13 cellular contexts compared by ENCODE assay signal in the genomic region with DNA sequence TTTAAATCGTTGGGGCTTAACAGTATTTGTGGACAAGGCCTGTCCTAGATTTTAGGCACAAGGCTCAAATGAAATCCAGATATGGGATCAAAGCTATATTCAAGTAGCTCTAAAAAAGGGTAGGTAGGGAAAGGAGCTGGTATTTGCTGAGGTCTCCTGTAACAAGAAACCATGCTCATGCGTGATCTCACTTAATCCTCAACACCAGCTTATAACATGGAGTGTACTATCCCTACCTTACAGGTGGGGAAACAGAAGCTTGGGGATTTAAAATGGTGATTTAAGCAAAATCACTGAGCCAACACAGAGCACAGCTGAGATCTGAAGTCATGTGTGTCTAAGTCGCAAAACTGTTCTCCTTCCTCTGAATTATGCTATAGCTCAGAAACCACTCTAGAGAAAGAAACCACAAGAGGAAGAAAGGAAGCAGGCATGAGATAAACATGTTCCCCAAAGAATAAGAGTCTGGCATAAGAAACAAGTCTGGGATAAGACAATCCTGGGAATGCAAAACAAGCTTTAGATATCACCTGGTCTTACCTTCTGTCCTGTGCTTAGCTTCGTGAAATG. TPM values are rescaled to one million over a fixed set of nuclear protein-coding genes. Genes with fewer than 3 reads are reported as not detected.
DNase-seq lines count a peak whose midpoint lies in the region; ATAC-seq and TF ChIP-seq lines count a peak whose summit lies in the region.
"Had no signal": no experiment of that assay in that cellular context is flagged by ENCODE, and none has a peak within 500 bp of the region (broad histone marks: within the 10 kb centered on the region; RNA-seq: fewer than 3 reads in every experiment).

No MANE protein-coding gene starts in this region.

- H3K4me3 Mint-ChIP-seq in CD14-positive monocyte (peak overlapping the region; percentile 24 to 57), nephron (no peak overlapping the region), neural progenitor cell (no peak overlapping the region)
- no peak overlapping the region for H3K4me3 Mint-ChIP-seq in activated T-cell treated with anti-CD3 and anti-CD28 coated beads, Interleukin-2, amount 50 U/mL, for 72 hours
- H3K4me3 Mint-ChIP-seq: CD8-positive, alpha-beta T cell had no signal

- no peak for TF ChIP-seq POLR2A in NB4 (IDR thresholded peaks at IDR 0.05; ENCODE audit: extremely low read depth, insufficient read length)

- H3K4me3 ChIP-seq in NB4 (ENCODE audit: low read depth, low read length) (no peak overlapping the region), brain microvascular endothelial cell (ENCODE audit: low read depth, low read length) (no peak overlapping the region), neural progenitor cell (no peak overlapping the region)
- H3K4me3 ChIP-seq: tibial artery had no signal

- H3K9me3 Mint-ChIP-seq in CD14-positive monocyte (no peaks in the 10 kb centered on the region), nephron (no peaks in the 10 kb centered on the region), neural progenitor cell (peaks cover 4% of the 10 kb centered on the region)
- H3K9me3 Mint-ChIP-seq in activated T-cell treated with anti-CD3 and anti-CD28 coated beads, Interleukin-2, amount 50 U/mL, for 72 hours = no peaks in the 10 kb centered on the region
- H3K9me3 Mint-ChIP-seq: CD8-positive, alpha-beta T cell had no signal

- H3K4me2 ChIP-seq in neural progenitor cell = no peak overlapping the region

- H3K4me1 Mint-ChIP-seq in CD14-positive monocyte = peaks cover 92% of the 10 kb centered on the region
- peaks cover 51% of the 10 kb centered on the region for H3K4me1 Mint-ChIP-seq in nephron
- H3K4me1 Mint-ChIP-seq in activated T-cell treated with anti-CD3 and anti-CD28 coated beads, Interleukin-2, amount 50 U/mL, for 72 hours (ENCODE audit: low read depth) = peaks cover 52% of the 10 kb centered on the region
- peaks cover 32% of the 10 kb centered on the region for H3K4me1 Mint-ChIP-seq in neural progenitor cell

- H3K27me3 Mint-ChIP-seq in CD14-positive monocyte (ENCODE audit: low read depth in 3 of 3) (peaks cover 0 to 3% (median 0%) of the 10 kb centered on the region in 3 donors), nephron (ENCODE audit: low read depth) (no peaks in the 10 kb centered on the region), neural progenitor cell (ENCODE audit: insufficient read depth, low read depth) (peaks cover 3% of the 10 kb centered on the region)
- no peaks in the 10 kb centered on the region for H3K27me3 Mint-ChIP-seq in activated T-cell treated with anti-CD3 and anti-CD28 coated beads, Interleukin-2, amount 50 U/mL, for 72 hours (ENCODE audit: low read depth)

- in situ Hi-C loops in brain microvascular endothelial cell (cut with HindIII; ENCODE audit: low pct_ligation_motif_present, low sequenced_read_pairs) = no loop called here

- TF ChIP-seq CTCF in CD14-positive monocyte (IDR thresholded peaks at IDR 0.05) (no peak), NB4 (IDR thresholded peaks at IDR 0.05; ENCODE audit: low read depth, low read length) (no peak), brain microvascular endothelial cell (IDR thresholded peaks at IDR 0.05; ENCODE audit: low read depth, low read length, missing control alignments) (no peak), nephron (IDR thresholded peaks at IDR 0.05; ENCODE audit: unreplicated experiment in 3 of 3) (no peak), neural progenitor cell (IDR thresholded peaks at IDR 0.05) (no peak)

- H3K36me3 ChIP-seq in brain microvascular endothelial cell (replicated peaks) (no peaks in the 10 kb centered on the region), neural progenitor cell (no peaks in the 10 kb centered on the region)

- no peak for DNase-seq in CD14-positive monocyte (ENCODE audit: low spot score)
- peak; percentile 71 for DNase-seq in NB4 (ENCODE audit: low read depth)
- DNase-seq in brain microvascular endothelial cell = no peak
- no peak for DNase-seq in GM19238 (ENCODE audit: insufficient read length, low spot score)
- DNase-seq in activated T-cell treated with anti-CD3 and anti-CD28 coated beads, Interleukin-2, amount 50 U/mL, for 72 hours = no peak
- DNase-seq in neural progenitor cell (ENCODE audit: low spot score) = no peak
- DNase-seq: activated CD8-positive, alpha-beta memory T cell treated with anti-CD3 and anti-CD28 coated beads, Interleukin-2, amount 50 U/mL, for 4 hours; CD8-positive, alpha-beta T cell; NCI-H146; tibial artery had no signal

- H3K27ac ChIP-seq in brain microvascular endothelial cell (peak overlapping the region; percentile 88), neural progenitor cell (no peak overlapping the region)
- H3K27ac ChIP-seq: tibial artery had no signal

- H3F3A ChIP-seq in neural progenitor cell (ENCODE audit: low read depth) = no peaks in the 10 kb centered on the region

- H3K27me3 ChIP-seq in brain microvascular endothelial cell (replicated peaks) (no peaks in the 10 kb centered on the region), neural progenitor cell (no peaks in the 10 kb centered on the region)
- H3K27me3 ChIP-seq: tibial artery had no signal

- H3K9ac ChIP-seq in neural progenitor cell = no peak overlapping the region

- H4K20me1 ChIP-seq in neural progenitor cell (ENCODE audit: low read depth) = no peaks in the 10 kb centered on the region

- no peak overlapping the region for H2AFZ ChIP-seq in neural progenitor cell (replicated peaks)

- H3K79me2 ChIP-seq in neural progenitor cell (ENCODE audit: low read depth) = no peaks in the 10 kb centered on the region

- no peak for ATAC-seq in GM19035 (IDR thresholded peaks at IDR 0.05; ENCODE audit: unreplicated experiment)
- no peak for ATAC-seq in activated T-cell treated with anti-CD3 and anti-CD28 coated beads, Interleukin-2, amount 50 U/mL, for 72 hours (replicated peaks in 1 of 2)
- ATAC-seq: CD8-positive, alpha-beta T cell had no signal

- H3K36me3 Mint-ChIP-seq in CD14-positive monocyte (peaks cover 84 to 88% of the 10 kb centered on the region in 2 donors), nephron (ENCODE audit: low read depth) (no peaks in the 10 kb centered on the region), neural progenitor cell (peaks cover 5% of the 10 kb centered on the region)
- peaks cover 0 to 3% of the 10 kb centered on the region in 2 donors for H3K36me3 Mint-ChIP-seq in activated T-cell treated with anti-CD3 and anti-CD28 coated beads, Interleukin-2, amount 50 U/mL, for 72 hours (ENCODE audit: insufficient read depth in 2 of 2)
- H3K36me3 Mint-ChIP-seq: CD8-positive, alpha-beta T cell had no signal

- peak overlapping the region; percentile 98 to 100 (median 99) for H3K27ac Mint-ChIP-seq in CD14-positive monocyte
- H3K27ac Mint-ChIP-seq in nephron = peak overlapping the region in 2 of 3 experiments; percentile 16 to 69
- no peak overlapping the region for H3K27ac Mint-ChIP-seq in activated T-cell treated with anti-CD3 and anti-CD28 coated beads, Interleukin-2, amount 50 U/mL, for 72 hours
- H3K27ac Mint-ChIP-seq in neural progenitor cell = no peak overlapping the region
- H3K27ac Mint-ChIP-seq: CD8-positive, alpha-beta T cell; progenitor cell of endocrine pancreas had no signal

- peaks cover 9% of the 10 kb centered on the region for H3K4me1 ChIP-seq in neural progenitor cell

- intact Hi-C loops in CD14-positive monocyte (cut with micrococcal nuclease) = no loop called here

- no peaks in the 10 kb centered on the region for H3K9me3 ChIP-seq in neural progenitor cell (ENCODE audit: low read depth)
- H3K9me3 ChIP-seq: tibial artery had no signal

RNA-seq across cellular contexts. Expression of a gene that starts 43.1 kb away (rescaled TPM):
- polyA plus RNA-seq in CD14-positive monocyte = 100 to 1,000 TPM in 1 of 2 donors, 10 to 100 TPM in 1; 72.4 to 101 TPM
- total RNA-seq in activated T-cell treated with anti-CD3 and anti-CD28 coated beads, Interleukin-2, amount 50 U/mL, for 72 hours = 1 to 10 TPM; 1.1 to 2.3 TPM
- 0.81 and 1.0 TPM in 2 replicates for total RNA-seq in neural progenitor cell (ENCODE audit: low replicate concordance)

Comparison
In these comparisons a context has a peak if more than half of its experiments do, and no peak if none do; other contexts are left out.
1. H3K27ac Mint-ChIP-seq: peak in CD14-positive monocyte (7 of 7) and nephron (2 of 3); none in activated T-cell treated with anti-CD3 and anti-CD28 coated beads, Interleukin-2, amount 50 U/mL, for 72 hours (single experiment) and neural progenitor cell (single experiment).
2. H3K4me3 Mint-ChIP-seq: peak in CD14-positive monocyte (2 of 2); none in nephron (0 of 3), activated T-cell treated with anti-CD3 and anti-CD28 coated beads, Interleukin-2, amount 50 U/mL, for 72 hours (0 of 2) and neural progenitor cell (single experiment).